8 cellular contexts compared by ENCODE assay signal in the genomic region with DNA sequence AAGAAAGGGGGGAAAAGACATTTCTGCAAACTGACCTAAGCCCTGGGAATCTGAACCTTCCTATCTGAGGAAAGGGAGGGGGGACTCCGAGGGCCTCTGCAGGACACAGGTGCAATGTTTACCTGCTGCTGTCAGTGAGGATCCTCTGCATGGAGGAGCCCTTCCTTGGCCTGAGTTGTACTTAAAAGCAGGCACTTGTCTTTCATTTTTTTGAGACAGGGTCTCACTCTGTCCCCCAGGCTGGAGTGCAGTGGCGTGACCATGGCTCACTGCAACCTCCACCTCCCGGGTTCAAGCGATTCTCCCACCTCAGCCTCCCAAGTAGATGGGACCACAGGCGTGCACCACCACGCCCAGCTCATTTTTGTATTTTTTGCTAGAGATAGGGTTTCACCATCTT. TPM values are rescaled to one million over a fixed set of nuclear protein-coding genes. Genes with fewer than 3 reads are reported as not detected.
"Had no signal": no experiment of that assay in that cellular context is flagged by ENCODE, and none has a peak within 500 bp of the region (broad histone marks: within the 10 kb centered on the region; RNA-seq: fewer than 3 reads in every experiment).

No MANE protein-coding gene starts in this region.

RNA-seq across cellular contexts. Expression of gene ERVH48-1, which starts 13.2 kb away (rescaled TPM):
- total RNA-seq: activated B cell treated with CpG ODN at 0.5 μM for 24 hours; activated T-cell treated with anti-CD3 and anti-CD28 coated beads, Interleukin-2, amount 50 U/mL, for 4 hours; bronchial epithelial cell; PC-3; Peyer's patch; Right ventricle myocardium inferior; SK-MEL-5; T-helper 17 cell had no signal
